17 cellular contexts compared by ENCODE assay signal in genomic region chr19:57075125-57075524, GRCh38. TPM values are rescaled to one million over a fixed set of nuclear protein-coding genes. Genes with fewer than 3 reads are reported as not detected.
A peak's percentile ranks its signal among the peaks of the same experiment; 100 is the strongest.
DNase-seq lines count a peak whose midpoint lies in the region.
"Had no signal": no experiment of that assay in that cellular context is flagged by ENCODE, and none has a peak within 500 bp of the region (broad histone marks: within the 10 kb centered on the region; RNA-seq: fewer than 3 reads in every experiment).

No MANE protein-coding gene starts in this region.

- peak; percentile 50 for DNase-seq in Ammon's horn (ENCODE audit: low spot score)
- DNase-seq in M059J (ENCODE audit: low read depth), result peak; percentile 13
- DNase-seq in middle frontal gyrus (ENCODE audit: extremely low spot score, low spot score), result peak; percentile 27
- DNase-seq in superior temporal gyrus (ENCODE audit: extremely low spot score), result peak; percentile 44
- DNase-seq in activated CD4-positive, CD25-positive, alpha-beta regulatory T cell (lab: John Stamatoyannopoulos, UW), result no peak
- no peak for DNase-seq in RPMI8226
- no peak for DNase-seq in NCI-H345 treated with DMSO at 0.1 percent for 48 hours (lab: John Stamatoyannopoulos, UW; ENCODE audit: unreplicated experiment)
- DNase-seq: 8988T; Caco-2; CD4-positive, CD25-positive, alpha-beta regulatory T cell; CD8-positive, alpha-beta T cell; DMS153; GF-D8; H9 had no signal

RNA-seq across cellular contexts. Expression of gene USP29, which starts 44.7 kb away (rescaled TPM):
- not detected in 2 replicates for total RNA-seq in M059J (2014; rRNA removed; shearing (Covaris generic))
- total RNA-seq: B cell; Caco-2; CD4-positive, CD25-positive, alpha-beta regulatory T cell; CD8-positive, alpha-beta T cell; GM23338; H4; H9 had no signal

Comparison
In these comparisons a context has a peak if more than half of its experiments do, and no peak if none do; other contexts are left out.
1. DNase-seq: peak in Ammon's horn (single experiment), M059J (single experiment), middle frontal gyrus (single experiment) and superior temporal gyrus (single experiment); none in activated CD4-positive, CD25-positive, alpha-beta regulatory T cell (0 of 4), RPMI8226 (single experiment) and NCI-H345 treated with DMSO at 0.1 percent for 48 hours (single experiment).